8 cellular contexts compared by ENCODE assay signal in the genomic region with DNA sequence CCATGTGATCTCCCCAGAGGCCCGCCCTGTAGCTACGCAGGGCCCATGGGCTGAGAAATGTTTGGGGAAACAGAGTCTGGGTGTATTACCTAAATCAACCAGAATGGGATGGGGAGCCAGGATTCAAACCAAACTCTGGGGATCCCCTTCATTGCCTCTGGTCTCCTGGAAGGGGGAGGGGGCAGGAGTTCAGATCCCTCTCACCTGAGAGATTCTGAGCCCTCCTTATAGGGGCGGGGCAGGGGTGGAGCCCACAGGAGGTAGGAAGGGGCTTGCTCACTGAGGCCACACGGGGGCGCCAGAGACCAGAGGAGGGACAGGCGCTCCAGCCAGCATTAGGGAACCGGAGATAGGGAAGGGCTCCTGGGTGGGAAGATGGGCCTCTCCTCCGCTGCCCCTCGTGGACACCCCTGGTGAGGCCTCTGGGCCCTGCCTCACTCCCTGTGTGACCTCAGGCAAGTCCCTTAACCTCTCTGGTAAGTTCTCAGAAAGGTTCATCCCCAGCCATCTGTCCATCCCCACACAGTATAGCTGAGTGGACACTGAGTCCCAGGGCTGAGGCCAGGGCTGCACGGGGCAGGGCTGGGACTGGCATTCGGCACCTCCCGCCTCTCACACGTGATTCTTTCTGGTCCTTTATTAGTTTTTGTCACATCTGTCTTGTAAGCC. TPM values are rescaled to one million over a fixed set of nuclear protein-coding genes. Genes with fewer than 3 reads are reported as not detected.
DNase-seq lines count a peak whose midpoint lies in the region; ATAC-seq and TF ChIP-seq lines count a peak whose summit lies in the region.

No MANE protein-coding gene starts in this region.

- no peak overlapping the region for H4K5ac ChIP-seq in H9 (ENCODE audit: insufficient read length, low read depth, low read length)

- no peak overlapping the region for H3K56ac ChIP-seq in H9 (ENCODE audit: insufficient read length, low read depth, low read length)

- H3K4me3 Mint-ChIP-seq in H9: peak overlapping the region in 1 of 2 experiments; percentile 70; a peak in 3 of 5 replicates

- WGBS in H9 (ENCODE audit: extremely low coverage, insufficient read length, low lambda C conversion rate): no CpG with 5 or more reads among the region's 13 CpGs

- H2AFZ ChIP-seq in H9 (ENCODE audit: low read length): no peak overlapping the region

- peaks cover 6% of the 10 kb centered on the region for H3K23me2 ChIP-seq in H9 (ENCODE audit: insufficient read length, low read depth, low read length, poor library complexity, severe bottlenecking)

- no peak overlapping the region for H2AK5ac ChIP-seq in H9 (ENCODE audit: insufficient read length, low read length)

- no peaks in the 10 kb centered on the region for H3K79me1 ChIP-seq in H9 (ENCODE audit: insufficient read depth, low read depth, low read length, poor library complexity, severe bottlenecking)

- H3K4me1 ChIP-seq in H9 (ENCODE audit: insufficient read depth, low read length): no peaks in the 10 kb centered on the region

- H3K27ac Mint-ChIP-seq in H9: peak overlapping the region; percentile 48 to 81 (median 63); a peak in 3 of 7 replicates

- DNase-seq in AG09319 (ENCODE audit: extremely low read depth, low read depth) (peak; percentile 73), H9 (peak; percentile 96), NCI-H2227 treated with DMSO at 0.1 percent for 48 hours (lab: John Stamatoyannopoulos, UW) (peak; percentile 85), brain pericyte (ENCODE audit: low read depth, low spot score) (peak; percentile 58), iPS-NIHi7 (ENCODE audit: extremely low spot score) (peak; percentile 92)
- peak; percentile 83 to 94 for DNase-seq in stimulated activated CD4-positive, alpha-beta T cell treated with anti-CD3 and anti-CD28 coated beads, Interleukin-12 subunit alpha, Interleukin-12 subunit beta, amount 100 ng/mL, for 24 hours (ENCODE audit: low read depth in 2 of 2)

- H3K36me3 Mint-ChIP-seq in H9 (ENCODE audit: insufficient read depth in 1 of 3, low read depth in 3 of 3): no peaks in the 10 kb centered on the region

- H4K8ac ChIP-seq in H9 (replicated peaks; ENCODE audit: insufficient read length, low read depth, low read length): no peak overlapping the region

- no peak overlapping the region for H3K14ac ChIP-seq in H9 (ENCODE audit: insufficient read depth, low read length)

- H3K4ac ChIP-seq in H9 (ENCODE audit: low read depth, low read length): no peak overlapping the region

- no peak overlapping the region for H3K18ac ChIP-seq in H9 (ENCODE audit: insufficient read length, low read depth, low read length)

- no peak overlapping the region for H3K23ac ChIP-seq in H9 (ENCODE audit: insufficient read length, low read depth, low read length)

- no peak overlapping the region for H3K27ac ChIP-seq in H9 (ENCODE audit: insufficient read length, low read depth, low read length)

- H4K91ac ChIP-seq in H9 (ENCODE audit: insufficient read length, low read depth, low read length): no peak overlapping the region

- no peak overlapping the region for H3K9ac ChIP-seq in H9 (ENCODE audit: extremely low read depth, insufficient read length, low read length)

- H3T11ph ChIP-seq in H9 (ENCODE audit: low read length): no peak overlapping the region

- no peak overlapping the region for H2BK120ac ChIP-seq in H9 (ENCODE audit: low read depth, low read length, poor library complexity, severe bottlenecking)

- H2BK15ac ChIP-seq in H9 (ENCODE audit: low read depth, low read length): no peak overlapping the region

- no peak overlapping the region for H2BK20ac ChIP-seq in H9 (ENCODE audit: low read depth, low read length, poor library complexity, severe bottlenecking)

- no peak overlapping the region for H2BK12ac ChIP-seq in H9 (ENCODE audit: insufficient read length, low read depth, low read length)

- H3K4me2 ChIP-seq in H9 (ENCODE audit: insufficient read depth, insufficient read length, low read length): no peak overlapping the region

- H3K9me3 Mint-ChIP-seq in H9: no peaks in the 10 kb centered on the region; a peak in 2 of 5 replicates

- no peaks in the 10 kb centered on the region for H3K9me3 ChIP-seq in H9 (ENCODE audit: control insufficient read depth, low read depth, low read length)

- H2BK5ac ChIP-seq in H9 (ENCODE audit: insufficient read length, low read length): no peak overlapping the region

- H3K27me3 Mint-ChIP-seq in H9 (ENCODE audit: low read depth): peaks cover 2% of the 10 kb centered on the region

- peaks cover 36 to 41% of the 10 kb centered on the region in 2 experiments for H3K4me1 Mint-ChIP-seq in H9

- peak; percentile 92 for TF ChIP-seq CTCF in AG09319 (IDR thresholded peaks at IDR 0.05; ENCODE audit: low read depth, low read length)
- peak; percentile 99 for TF ChIP-seq CTCF in H9 (conservative IDR thresholded peaks at IDR 0.05)
- TF ChIP-seq CTCF in WI38 (IDR thresholded peaks at IDR 0.05; ENCODE audit: low read depth, low read length): peak; percentile 92

- no peaks in the 10 kb centered on the region for H3K79me2 ChIP-seq in H9 (ENCODE audit: insufficient read depth, low read length)

- H3K27me3 ChIP-seq in H9 (ENCODE audit: insufficient read depth, low read length): no peaks in the 10 kb centered on the region

- H3K4me3 ChIP-seq in WI38 (ENCODE audit: low read depth, low read length): no peak overlapping the region

- ATAC-seq in GM21423 (IDR thresholded peaks at IDR 0.05; ENCODE audit: unreplicated experiment): no peak

- H4K20me1 ChIP-seq in H9 (ENCODE audit: control insufficient read depth, insufficient read depth, insufficient read length): no peaks in the 10 kb centered on the region

RNA-seq across cellular contexts. Expression of a gene that starts 2.7 kb away (rescaled TPM):
- total RNA-seq in H9 (2021): 24.2 and 24.9 TPM in 2 replicates

RNA-seq across cellular contexts. Expression of a gene that starts 31.3 kb away (rescaled TPM):
- total RNA-seq in H9 (2021): 29.1 and 31.0 TPM in 2 replicates

RNA-seq across cellular contexts. Expression of a gene that starts 36.8 kb away (rescaled TPM):
- total RNA-seq in H9 (2021): 49.9 and 50.0 TPM in 2 replicates

RNA-seq across cellular contexts. Expression of a gene that starts 44.1 kb away (rescaled TPM):
- total RNA-seq in H9 (2021): 21.6 and 24.7 TPM in 2 replicates
